9 cellular contexts compared by ENCODE assay signal in genomic region chr9:136900988-136901515, GRCh38. TPM values are rescaled to one million over a fixed set of nuclear protein-coding genes. Genes with fewer than 3 reads are reported as not detected.
A peak's percentile ranks its signal among the peaks of the same experiment; 100 is the strongest.
DNase-seq lines count a peak whose midpoint lies in the region; ATAC-seq, FAIRE-seq and TF ChIP-seq lines count a peak whose summit lies in the region.
"Had no signal": no experiment of that assay in that cellular context is flagged by ENCODE, and none has a peak within 500 bp of the region (broad histone marks: within the 10 kb centered on the region; RNA-seq: fewer than 3 reads in every experiment).

No MANE protein-coding gene starts in this region.

- no peak for FAIRE-seq in K562 (lab: Jason Lieb, UNC)

- peaks cover 10% of the 10 kb centered on the region for H3K79me2 ChIP-seq in K562 (ENCODE audit: control insufficient read depth, insufficient read depth, low read length)

- no peaks in the 10 kb centered on the region for H3K9me3 ChIP-seq in cardiac muscle cell (ENCODE audit: low read depth)
- no peaks in the 10 kb centered on the region for H3K9me3 ChIP-seq in K562 (replicated peaks; ENCODE audit: control insufficient read depth, insufficient read depth, low read depth, low read length)
- no peaks in the 10 kb centered on the region for H3K9me3 ChIP-seq in lower lobe of right lung
- no peaks in the 10 kb centered on the region for H3K9me3 ChIP-seq in upper lobe of left lung
- no peaks in the 10 kb centered on the region for H3K9me3 ChIP-seq in SJCRH30 (replicated peaks)

- TF ChIP-seq CTCF in cardiac muscle cell (IDR thresholded peaks at IDR 0.05; ENCODE audit: low read depth, low read length) (no peak), K562 (IDR thresholded peaks at IDR 0.05 in 2 of 3, conservative IDR thresholded peaks at IDR 0.05 in 1 of 3; ENCODE audit: insufficient read depth in 2 of 3, low read depth in 1 of 3, low read length in 3 of 3) (no peak), lower lobe of right lung (IDR thresholded peaks at IDR 0.05) (no peak), upper lobe of left lung (IDR thresholded peaks at IDR 0.05) (no peak)

- intact Hi-C loops in Right ventricle myocardium superior (cut with DNase I) (no loop called here), K562 (cut with micrococcal nuclease) (no loop called here), lower lobe of right lung (cut with DNase I) (no loop called here), sciatic nerve (cut with DNase I) (no loop called here)

- TSS peak; percentile 31 for BruUV-seq in K562 (replicated peaks; lab: Mats Ljungman, UMichigan)

- no peaks in the 10 kb centered on the region for H3K4me1 ChIP-seq in cardiac muscle cell (ENCODE audit: low read depth)
- peaks cover 0 to 8% of the 10 kb centered on the region in 2 experiments; a peak in 1 of 5 replicates for H3K4me1 ChIP-seq in K562 (replicated peaks in 1 of 2; ENCODE audit: control insufficient read depth in 2 of 2, insufficient read depth in 2 of 2, low read length in 2 of 2)
- peaks cover 41% of the 10 kb centered on the region for H3K4me1 ChIP-seq in lower lobe of right lung
- peaks cover 30 to 37% (median 33%) of the 10 kb centered on the region in 4 donors for H3K4me1 ChIP-seq in upper lobe of left lung
- no peaks in the 10 kb centered on the region for H3K4me1 ChIP-seq in SJCRH30

- WGBS in K562 (ENCODE audit: insufficient coverage, low coverage, missing lambda C conversion rate) = 92% methylated on average over 13 of the region's 13 CpGs
- 53 to 82% methylated on average over 13 of the region's 13 CpGs for WGBS in upper lobe of left lung, 2 donors

- TF ChIP-seq POLR2A in K562 (conservative IDR thresholded peaks at IDR 0.05) = no peak
- no peak for TF ChIP-seq POLR2A in upper lobe of left lung (IDR thresholded peaks at IDR 0.05)

- no peaks in the 10 kb centered on the region for H3K9me1 ChIP-seq in K562 (ENCODE audit: control insufficient read depth, insufficient read depth, low read length)

- in situ Hi-C loops in K562 (cut with MboI) = no loop called here

- H3K27me3 ChIP-seq in cardiac muscle cell = no peaks in the 10 kb centered on the region
- no peaks in the 10 kb centered on the region for H3K27me3 ChIP-seq in K562 (ENCODE audit: control insufficient read depth in 2 of 2, insufficient read depth in 2 of 2, low read length in 2 of 2)
- no peaks in the 10 kb centered on the region for H3K27me3 ChIP-seq in lower lobe of right lung (ENCODE audit: low read depth)
- H3K27me3 ChIP-seq in upper lobe of left lung = no peaks in the 10 kb centered on the region
- H3K27me3 ChIP-seq in SJCRH30 = no peaks in the 10 kb centered on the region

- peaks cover 3% of the 10 kb centered on the region for H4K20me1 ChIP-seq in K562 (replicated peaks; ENCODE audit: control insufficient read depth, insufficient read depth, low read length)

- H3K9ac ChIP-seq in K562 (ENCODE audit: insufficient read depth in 1 of 2, low read depth in 2 of 2, low read length in 2 of 2) = no peak overlapping the region

- H3K4me3 ChIP-seq in cardiac muscle cell (no peak overlapping the region), K562 (no peak overlapping the region), lower lobe of right lung (no peak overlapping the region), upper lobe of left lung (no peak overlapping the region), SJCRH30 (no peak overlapping the region)

- H3K27ac ChIP-seq in cardiac muscle cell (peak overlapping the region; percentile 33), K562 (ENCODE audit: extremely low read depth, low read depth, low read length) (no peak overlapping the region; the same call in 2 of the 3 replicates), lower lobe of right lung (peak overlapping the region; percentile 84), upper lobe of left lung (peak overlapping the region; percentile 81 to 90 (median 84)), SJCRH30 (no peak overlapping the region)

- H3K4me2 ChIP-seq in K562 (ENCODE audit: insufficient read depth, low read length) = no peak overlapping the region

- H3K36me3 ChIP-seq in cardiac muscle cell (peaks cover 13% of the 10 kb centered on the region), K562 (ENCODE audit: control insufficient read depth, insufficient read depth, low read length) (peaks cover 75% of the 10 kb centered on the region), lower lobe of right lung (peaks cover 28% of the 10 kb centered on the region), upper lobe of left lung (peaks cover 0 to 24% (median 14%) of the 10 kb centered on the region in 4 donors), SJCRH30 (peaks cover 49% of the 10 kb centered on the region)

- TF ChIP-seq EP300 in K562 (IDR thresholded peaks at IDR 0.05; ENCODE audit: low read length) (no peak), upper lobe of left lung (IDR thresholded peaks at IDR 0.05) (peak in 1 of 4 donors; percentile 80)

- CTCF ChIA-PET in K562 (lab: Yijun Ruan, JAX; ENCODE audit: low intra/inter-chr PET ratio) = no interaction called here

- POLR2A ChIA-PET in K562 (lab: Yijun Ruan, JAX) = interaction anchor here (1.0 kb wide), 1 partner anchor 23 kb away, joined by 6 read pairs; no protein-coding TSS in a partner anchor

- no peak for DNase-seq in cardiac muscle cell (ENCODE audit: low read depth in 1 of 2, low spot score in 1 of 2)
- no peak for DNase-seq in Right ventricle myocardium superior
- DNase-seq in K562 (ENCODE audit: extremely low read depth in 1 of 4, low spot score in 3 of 4) = no peak
- DNase-seq in lower lobe of right lung = peak; percentile 79
- DNase-seq in upper lobe of left lung = peak in 1 of 2 donors; percentile 90
- no peak for DNase-seq in SJCRH30
- no peak for DNase-seq in sciatic nerve (ENCODE audit: low spot score)
- DNase-seq: head of caudate nucleus had no signal

- no peak for ATAC-seq in Right ventricle myocardium superior (ENCODE audit: poor library complexity)
- no peak for ATAC-seq in K562
- peak; percentile 75 to 86 for ATAC-seq in lower lobe of right lung
- ATAC-seq in upper lobe of left lung (ENCODE audit: low FRiP score in 2 of 2) = peak; percentile 34 to 88
- no peak for ATAC-seq in HG02623 (IDR thresholded peaks at IDR 0.05; ENCODE audit: unreplicated experiment)
- ATAC-seq in sciatic nerve = no peak

- no peak for TF ChIP-seq RAD21 in K562 (CRISPR knock-in tag; conservative IDR thresholded peaks at IDR 0.05 in 1 of 2, IDR thresholded peaks at IDR 0.05 in 1 of 2)

- no peak overlapping the region for H2AFZ ChIP-seq in K562 (ENCODE audit: low read depth, low read length)

RNA-seq across cellular contexts. Expression of gene TRAF2, which starts 14.7 kb away (rescaled TPM):
- total RNA-seq in cardiac muscle cell (20.0 and 25.6 TPM in 2 replicates), Right ventricle myocardium superior (9.1 TPM), K562 (2014; rRNA removed) (26.8 and 33.3 TPM in 2 replicates), K562 (2014; rRNA removed; fragmentation: Illumina TruSeq; extraction: Trizol) (5.9 and 9.1 TPM in 2 replicates), K562 (2015; rRNA removed; fragmentation: Illumina TruSeq; extraction: Trizol) (26.6 and 28.2 TPM in 2 replicates), K562 (2021) (44.5 and 45.2 TPM in 2 replicates), lower lobe of right lung (16.5 TPM), upper lobe of left lung (10 to 100 TPM; 10.6 to 20.8 (median 13.4) TPM), sciatic nerve (17.0 TPM)
- polyA plus RNA-seq in cardiac muscle cell (37.2 and 45.6 TPM in 2 replicates), K562 (2011; rRNA removed) (17.3 and 24.9 TPM in 2 replicates), K562 (2014; fragmentation: Illumina TruSeq; extraction: Trizol) (18.0 and 28.7 TPM in 2 replicates), K562 (2014; fragmentation: Nextera tagmentation; extraction: Ambion mirVana) (under 1 TPM; 0.24 to 0.81 TPM), K562 (2014; rRNA removed) (33.6 and 44.2 TPM in 2 replicates)
- 25.3 and 98.2 TPM in 2 replicates for total RNA-seq in K562 (2011; cell fraction: chromatin; rRNA removed; ENCODE audit: low replicate concordance)
- total RNA-seq in K562 (2011; cell fraction: nucleolus; rRNA removed) = 71.7 TPM in 2 replicates
- 30.2 and 33.8 TPM in 2 replicates for total RNA-seq in K562 (2011; cell fraction: nucleoplasm; rRNA removed)
- 21.6 and 32.3 TPM in 2 replicates for polyA plus RNA-seq in K562 (2011; cell fraction: cytosol; rRNA removed)
- polyA plus RNA-seq in K562 (2011; cell fraction: nucleus; rRNA removed) = 26.6 and 36.1 TPM in 2 replicates
- polyA plus RNA-seq in K562 (2012) = 22.1 and 24.0 TPM in 2 replicates
- polyA minus RNA-seq in K562 (2011; rRNA and poly(A)+ RNA removed) = 9.8 and 14.7 TPM in 2 replicates
- polyA minus RNA-seq in K562 (2011; cell fraction: cytosol; rRNA and poly(A)+ RNA removed) = 26.8 and 28.5 TPM in 2 replicates
- polyA minus RNA-seq in K562 (2011; cell fraction: nucleus; rRNA and poly(A)+ RNA removed) = 22.8 and 24.9 TPM in 2 replicates
- total RNA-seq in SJCRH30 (2014; rRNA removed; shearing (Covaris generic)) = 19.5 and 23.6 TPM in 2 replicates

RNA-seq across cellular contexts. Expression of gene EDF1, which starts 34.9 kb away (rescaled TPM):
- total RNA-seq in cardiac muscle cell = 741 and 1,028 TPM in 2 replicates
- 496 and 793 TPM in 2 replicates for polyA plus RNA-seq in cardiac muscle cell
- total RNA-seq in Right ventricle myocardium superior = 325 TPM
- 59.6 and 137 TPM in 2 replicates for total RNA-seq in K562 (2011; cell fraction: chromatin; rRNA removed; ENCODE audit: low replicate concordance)
- total RNA-seq in K562 (2011; cell fraction: nucleolus; rRNA removed) = 95.8 and 97.7 TPM in 2 replicates
- 83.2 and 87.5 TPM in 2 replicates for total RNA-seq in K562 (2011; cell fraction: nucleoplasm; rRNA removed)
- 532 and 564 TPM in 2 replicates for total RNA-seq in K562 (2014; rRNA removed)
- 132 and 198 TPM in 2 replicates for total RNA-seq in K562 (2014; rRNA removed; fragmentation: Illumina TruSeq; extraction: Trizol)
- 363 and 368 TPM in 2 replicates for total RNA-seq in K562 (2015; rRNA removed; fragmentation: Illumina TruSeq; extraction: Trizol)
- total RNA-seq in K562 (2021) = 302 and 324 TPM in 2 replicates
- 235 TPM in 2 replicates for polyA plus RNA-seq in K562 (2011; rRNA removed)
- polyA plus RNA-seq in K562 (2011; cell fraction: cytosol; rRNA removed) = 308 and 335 TPM in 2 replicates
- 223 and 253 TPM in 2 replicates for polyA plus RNA-seq in K562 (2011; cell fraction: nucleus; rRNA removed)
- 389 and 638 TPM in 2 replicates for polyA plus RNA-seq in K562 (2012)
- 318 and 384 TPM in 2 replicates for polyA plus RNA-seq in K562 (2014; fragmentation: Illumina TruSeq; extraction: Trizol)
- polyA plus RNA-seq in K562 (2014; fragmentation: Nextera tagmentation; extraction: Ambion mirVana) = 100 to 1,000 TPM in 1 of 2 experiments, 10 to 100 TPM in 1; 81.0 to 108 TPM
- polyA plus RNA-seq in K562 (2014; rRNA removed) = 526 and 558 TPM in 2 replicates
- polyA minus RNA-seq in K562 (2011; rRNA and poly(A)+ RNA removed) = 128 and 129 TPM in 2 replicates
- 82.8 and 116 TPM in 2 replicates for polyA minus RNA-seq in K562 (2011; cell fraction: cytosol; rRNA and poly(A)+ RNA removed)
- polyA minus RNA-seq in K562 (2011; cell fraction: nucleus; rRNA and poly(A)+ RNA removed) = 37.3 and 41.4 TPM in 2 replicates
- total RNA-seq in lower lobe of right lung = 230 TPM
- total RNA-seq in upper lobe of left lung = 100 to 1,000 TPM; 137 to 312 (median 282) TPM
- 410 and 447 TPM in 2 replicates for total RNA-seq in SJCRH30 (2014; rRNA removed; shearing (Covaris generic))
- total RNA-seq in sciatic nerve = 201 TPM

RNA-seq across cellular contexts. Expression of gene FBXW5, which starts 43.5 kb away (rescaled TPM):
- total RNA-seq in cardiac muscle cell (188 and 194 TPM in 2 replicates), Right ventricle myocardium superior (142 TPM), K562 (2014; rRNA removed) (128 and 144 TPM in 2 replicates), K562 (2014; rRNA removed; fragmentation: Illumina TruSeq; extraction: Trizol) (3.2 and 6.1 TPM in 2 replicates), K562 (2015; rRNA removed; fragmentation: Illumina TruSeq; extraction: Trizol) (37.0 and 40.6 TPM in 2 replicates), K562 (2021) (99.7 and 103 TPM in 2 replicates), lower lobe of right lung (83.2 TPM), upper lobe of left lung (100 to 1,000 TPM in 5 of 6 donors, 10 to 100 TPM in 1; 93.3 to 191 (median 153) TPM), sciatic nerve (59.9 TPM)
- polyA plus RNA-seq in cardiac muscle cell (117 and 119 TPM in 2 replicates), K562 (2011; rRNA removed) (37.5 and 55.5 TPM in 2 replicates), K562 (2014; fragmentation: Illumina TruSeq; extraction: Trizol) (10.8 and 36.2 TPM in 2 replicates), K562 (2014; fragmentation: Nextera tagmentation; extraction: Ambion mirVana) (1 to 10 TPM in 1 of 2 experiments, under 1 TPM in 1; 0.21 to 1.2 TPM), K562 (2014; rRNA removed) (97.6 and 107 TPM in 2 replicates)
- 30.2 and 159 TPM in 2 replicates for total RNA-seq in K562 (2011; cell fraction: chromatin; rRNA removed; ENCODE audit: low replicate concordance)
- 182 and 203 TPM in 2 replicates for total RNA-seq in K562 (2011; cell fraction: nucleolus; rRNA removed)
- total RNA-seq in K562 (2011; cell fraction: nucleoplasm; rRNA removed) = 58.6 and 70.2 TPM in 2 replicates
- 71.8 and 204 TPM in 2 replicates for polyA plus RNA-seq in K562 (2011; cell fraction: cytosol; rRNA removed)
- polyA plus RNA-seq in K562 (2011; cell fraction: nucleus; rRNA removed) = 312 and 563 TPM in 2 replicates
- 55.7 and 82.1 TPM in 2 replicates for polyA plus RNA-seq in K562 (2012)
- polyA minus RNA-seq in K562 (2011; rRNA and poly(A)+ RNA removed) = 13.6 and 27.8 TPM in 2 replicates
- 66.5 and 87.7 TPM in 2 replicates for polyA minus RNA-seq in K562 (2011; cell fraction: cytosol; rRNA and poly(A)+ RNA removed)
- 82.3 and 93.4 TPM in 2 replicates for polyA minus RNA-seq in K562 (2011; cell fraction: nucleus; rRNA and poly(A)+ RNA removed)
- 37.1 and 40.4 TPM in 2 replicates for total RNA-seq in SJCRH30 (2014; rRNA removed; shearing (Covaris generic))

RNA-seq across cellular contexts. Expression of gene C8G, which starts 44.0 kb away (rescaled TPM):
- total RNA-seq in cardiac muscle cell = 3.4 and 10.8 TPM in 2 replicates
- polyA plus RNA-seq in cardiac muscle cell = 1.2 and 4.4 TPM in 2 replicates
- total RNA-seq in Right ventricle myocardium superior = 1.1 TPM
- total RNA-seq in K562 (2011; cell fraction: chromatin; rRNA removed; ENCODE audit: low replicate concordance) = 3.8 and 8.4 TPM in 2 replicates
- total RNA-seq in K562 (2011; cell fraction: nucleolus; rRNA removed) = 8.3 and 11.8 TPM in 2 replicates
- 3.4 and 4.7 TPM in 2 replicates for total RNA-seq in K562 (2011; cell fraction: nucleoplasm; rRNA removed)
- 2.7 and 3.0 TPM in 2 replicates for total RNA-seq in K562 (2014; rRNA removed)
- not detected in 2 replicates for total RNA-seq in K562 (2014; rRNA removed; fragmentation: Illumina TruSeq; extraction: Trizol)
- total RNA-seq in K562 (2015; rRNA removed; fragmentation: Illumina TruSeq; extraction: Trizol) = 2.9 and 4.4 TPM in 2 replicates
- 4.3 and 5.9 TPM in 2 replicates for total RNA-seq in K562 (2021)
- polyA plus RNA-seq in K562 (2011; rRNA removed) = 0.35 and 2.0 TPM in 2 replicates
- polyA plus RNA-seq in K562 (2011; cell fraction: cytosol; rRNA removed) = 0.70 and 0.96 TPM in 2 replicates
- 19.6 and 29.1 TPM in 2 replicates for polyA plus RNA-seq in K562 (2011; cell fraction: nucleus; rRNA removed)
- polyA plus RNA-seq in K562 (2012) = 8.5 and 12.1 TPM in 2 replicates
- polyA plus RNA-seq in K562 (2014; fragmentation: Illumina TruSeq; extraction: Trizol) = 0.59 and 1.3 TPM in 2 replicates
- polyA plus RNA-seq in K562 (2014; fragmentation: Nextera tagmentation; extraction: Ambion mirVana) = under 1 TPM in 1 of 2 experiments, not detected in 1; 0.38 TPM
- 1.9 and 4.0 TPM in 2 replicates for polyA plus RNA-seq in K562 (2014; rRNA removed)
- polyA minus RNA-seq in K562 (2011; rRNA and poly(A)+ RNA removed) = not detected in 2 replicates
- polyA minus RNA-seq in K562 (2011; cell fraction: cytosol; rRNA and poly(A)+ RNA removed) = not detected in 2 replicates
- polyA minus RNA-seq in K562 (2011; cell fraction: nucleus; rRNA and poly(A)+ RNA removed) = 2.1 and 3.4 TPM in 2 replicates
- 2.2 TPM for total RNA-seq in lower lobe of right lung
- 1 to 10 TPM in 3 of 6 donors, not detected in 3; 1.8 to 4.4 (median 2.1) TPM for total RNA-seq in upper lobe of left lung
- not detected in 2 replicates for total RNA-seq in SJCRH30 (2014; rRNA removed; shearing (Covaris generic))
- not detected for total RNA-seq in sciatic nerve

RNA-seq across cellular contexts. Expression of gene MAMDC4, which starts 48.9 kb away (rescaled TPM):
- total RNA-seq in cardiac muscle cell (22.2 and 29.7 TPM in 2 replicates), Right ventricle myocardium superior (13.2 TPM), K562 (2014; rRNA removed) (4.5 and 7.1 TPM in 2 replicates), K562 (2014; rRNA removed; fragmentation: Illumina TruSeq; extraction: Trizol) (0.10 and 0.47 TPM in 2 replicates), K562 (2015; rRNA removed; fragmentation: Illumina TruSeq; extraction: Trizol) (2.9 and 3.6 TPM in 2 replicates), K562 (2021) (9.6 and 11.0 TPM in 2 replicates), lower lobe of right lung (13.5 TPM), upper lobe of left lung (10 to 100 TPM in 3 of 6 donors, 1 to 10 TPM in 3; 2.1 to 18.9 (median 11.0) TPM), sciatic nerve (3.0 TPM)
- polyA plus RNA-seq in cardiac muscle cell (8.7 and 17.8 TPM in 2 replicates), K562 (2011; rRNA removed) (1.3 and 3.6 TPM in 2 replicates), K562 (2014; fragmentation: Illumina TruSeq; extraction: Trizol) (1.5 and 2.2 TPM in 2 replicates), K562 (2014; fragmentation: Nextera tagmentation; extraction: Ambion mirVana) (under 1 TPM; 0.03 to 0.18 TPM), K562 (2014; rRNA removed) (7.9 and 10.8 TPM in 2 replicates)
- 9.8 and 44.0 TPM in 2 replicates for total RNA-seq in K562 (2011; cell fraction: chromatin; rRNA removed; ENCODE audit: low replicate concordance)
- 38.6 and 45.4 TPM in 2 replicates for total RNA-seq in K562 (2011; cell fraction: nucleolus; rRNA removed)
- 15.4 and 16.5 TPM in 2 replicates for total RNA-seq in K562 (2011; cell fraction: nucleoplasm; rRNA removed)
- 0.74 and 2.6 TPM in 2 replicates for polyA plus RNA-seq in K562 (2011; cell fraction: cytosol; rRNA removed)
- polyA plus RNA-seq in K562 (2011; cell fraction: nucleus; rRNA removed) = 45.8 and 94.5 TPM in 2 replicates
- polyA plus RNA-seq in K562 (2012) = 6.9 and 15.2 TPM in 2 replicates
- 0.06 and 0.21 TPM in 2 replicates for polyA minus RNA-seq in K562 (2011; rRNA and poly(A)+ RNA removed)
- polyA minus RNA-seq in K562 (2011; cell fraction: cytosol; rRNA and poly(A)+ RNA removed) = 1.1 and 1.5 TPM in 2 replicates
- polyA minus RNA-seq in K562 (2011; cell fraction: nucleus; rRNA and poly(A)+ RNA removed) = 5.0 and 5.6 TPM in 2 replicates
- total RNA-seq in SJCRH30 (2014; rRNA removed; shearing (Covaris generic)) = 1.9 and 4.4 TPM in 2 replicates

Comparison
In these comparisons a context has a peak if more than half of its experiments do, and no peak if none do; other contexts are left out.
1. H3K27ac ChIP-seq: peak in cardiac muscle cell (single experiment), lower lobe of right lung (single experiment) and upper lobe of left lung (4 of 4); none in K562 (single experiment) and SJCRH30 (single experiment).
2. ATAC-seq: peak in lower lobe of right lung (2 of 2) and upper lobe of left lung (2 of 2); none in Right ventricle myocardium superior (single experiment), K562 (single experiment), HG02623 (single experiment) and sciatic nerve (single experiment).